ENCODE assay signal across 8 cellular contexts in the genomic region with DNA sequence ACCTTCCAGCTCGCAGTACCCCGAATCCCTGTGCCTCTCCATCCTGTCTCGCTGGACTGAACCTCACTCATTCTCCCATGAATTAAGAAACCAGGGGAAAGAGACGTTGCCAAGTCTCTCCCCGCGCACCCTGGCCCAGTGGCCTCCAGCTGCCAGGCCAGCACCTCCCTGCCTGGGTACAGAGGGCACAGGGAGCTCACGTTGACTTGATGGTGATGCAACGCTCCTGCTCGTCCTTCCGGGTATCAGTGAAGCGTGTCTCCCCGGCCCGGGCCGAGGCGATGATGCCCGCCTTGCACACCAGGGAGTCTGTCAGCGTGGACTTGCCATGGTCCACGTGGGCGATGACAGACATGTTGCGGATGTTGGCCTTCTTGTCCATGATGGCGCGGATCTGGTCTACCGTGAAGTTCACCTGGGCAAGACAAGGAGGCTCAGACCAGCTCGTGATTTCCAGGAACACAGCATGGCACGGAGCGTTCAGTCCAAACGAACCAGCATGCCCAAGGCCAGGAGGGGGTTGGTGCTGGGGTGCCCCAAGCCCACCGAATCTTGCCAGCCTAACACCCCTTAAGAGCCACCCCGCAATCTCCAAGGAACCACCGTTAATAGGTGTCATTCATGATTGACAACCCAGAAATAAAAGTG. TPM values are rescaled to one million over a fixed set of nuclear protein-coding genes. Genes with fewer than 3 reads are reported as not detected.
DNase-seq lines count a peak whose midpoint lies in the region; ATAC-seq lines count a peak whose summit lies in the region.

No MANE protein-coding gene starts in this region.

- peak overlapping the region; percentile 89 for H3K4me3 ChIP-seq in iPS-15b (ENCODE audit: low read depth, low read length)

- no peaks in the 10 kb centered on the region for H3K9me3 ChIP-seq in iPS-15b (ENCODE audit: control insufficient read depth, insufficient read depth, low read length)

- H3K36me3 Mint-ChIP-seq in IgD-negative memory B cell = peaks cover 9% of the 10 kb centered on the region
- H3K36me3 Mint-ChIP-seq in activated naive CD8-positive, alpha-beta T cell treated with anti-CD3 and anti-CD28 coated beads, Interleukin-2, amount 50 U/mL, for 24 hours (ENCODE audit: low read depth) = peaks cover 60% of the 10 kb centered on the region

- no peaks in the 10 kb centered on the region for H3K27me3 ChIP-seq in iPS-15b (ENCODE audit: control insufficient read depth, insufficient read depth, low read length)

- ATAC-seq in activated naive CD8-positive, alpha-beta T cell treated with anti-CD3 and anti-CD28 coated beads, Interleukin-2, amount 50 U/mL, for 24 hours = no peak
- ATAC-seq in GM21381 (IDR thresholded peaks at IDR 0.05; ENCODE audit: unreplicated experiment) (no peak), HG02571 (IDR thresholded peaks at IDR 0.05; ENCODE audit: unreplicated experiment) (no peak)

- H3K36me3 ChIP-seq in iPS-15b (ENCODE audit: control insufficient read depth, insufficient read depth, low read length) = peaks cover 57% of the 10 kb centered on the region

- peaks cover 13% of the 10 kb centered on the region for H3K4me1 ChIP-seq in iPS-15b (ENCODE audit: control insufficient read depth, insufficient read depth, low read length)

- no peaks in the 10 kb centered on the region for H3K27me3 Mint-ChIP-seq in IgD-negative memory B cell
- H3K27me3 Mint-ChIP-seq in activated naive CD8-positive, alpha-beta T cell treated with anti-CD3 and anti-CD28 coated beads, Interleukin-2, amount 50 U/mL, for 24 hours = peaks cover 1% of the 10 kb centered on the region

- peak overlapping the region; percentile 93 to 99 (median 95) for H3K27ac Mint-ChIP-seq in IgD-negative memory B cell
- H3K27ac Mint-ChIP-seq in activated naive CD8-positive, alpha-beta T cell treated with anti-CD3 and anti-CD28 coated beads, Interleukin-2, amount 50 U/mL, for 24 hours = peak overlapping the region; percentile 98

- DNase-seq in COLO668 (lab: John Stamatoyannopoulos, UW; ENCODE audit: unreplicated experiment) (peak; percentile 71), NCI-H748 treated with DMSO at 0.1 percent for 48 hours (lab: John Stamatoyannopoulos, UW) (no peak)
- DNase-seq in activated naive CD8-positive, alpha-beta T cell treated with anti-CD3 and anti-CD28 coated beads, Interleukin-2, amount 50 U/mL, for 24 hours = no peak
- DNase-seq in stimulated activated CD8-positive, alpha-beta memory T cell treated with anti-CD3 and anti-CD28 coated beads, Interleukin-4, amount 100 ng/mL, for 48 hours = peak; percentile 58

- peak overlapping the region; percentile 98 for H3K9ac ChIP-seq in iPS-15b (ENCODE audit: low read depth, low read length)

- H3K9me3 Mint-ChIP-seq in IgD-negative memory B cell = no peaks in the 10 kb centered on the region
- H3K9me3 Mint-ChIP-seq in activated naive CD8-positive, alpha-beta T cell treated with anti-CD3 and anti-CD28 coated beads, Interleukin-2, amount 50 U/mL, for 24 hours = no peaks in the 10 kb centered on the region

- peak overlapping the region; percentile 92 to 100 (median 98) for H3K4me3 Mint-ChIP-seq in IgD-negative memory B cell
- peak overlapping the region; percentile 98 for H3K4me3 Mint-ChIP-seq in activated naive CD8-positive, alpha-beta T cell treated with anti-CD3 and anti-CD28 coated beads, Interleukin-2, amount 50 U/mL, for 24 hours

- peaks cover 20 to 28% (median 25%) of the 10 kb centered on the region in 3 donors for H3K4me1 Mint-ChIP-seq in IgD-negative memory B cell
- peaks cover 70% of the 10 kb centered on the region for H3K4me1 Mint-ChIP-seq in activated naive CD8-positive, alpha-beta T cell treated with anti-CD3 and anti-CD28 coated beads, Interleukin-2, amount 50 U/mL, for 24 hours

RNA-seq across cellular contexts. Expression of gene EEF2, which starts 1.2 kb away (rescaled TPM):
- 1,056 TPM for polyA plus RNA-seq in IgD-negative memory B cell

RNA-seq across cellular contexts. Expression of gene DAPK3, which starts 13.2 kb away (rescaled TPM):
- polyA plus RNA-seq in IgD-negative memory B cell = 34.7 TPM

RNA-seq across cellular contexts. Expression of gene PIAS4, which starts 23.5 kb away (rescaled TPM):
- polyA plus RNA-seq in IgD-negative memory B cell = 8.9 TPM

RNA-seq across cellular contexts. Expression of gene NMRK2, which starts 51.2 kb away (rescaled TPM):
- not detected for polyA plus RNA-seq in IgD-negative memory B cell

Comparison
In these comparisons a context has a peak if more than half of its experiments do, and no peak if none do; other contexts are left out.
1. DNase-seq: peak in COLO668 (single experiment) and stimulated activated CD8-positive, alpha-beta memory T cell treated with anti-CD3 and anti-CD28 coated beads, Interleukin-4, amount 100 ng/mL, for 48 hours (single experiment); none in activated naive CD8-positive, alpha-beta T cell treated with anti-CD3 and anti-CD28 coated beads, Interleukin-2, amount 50 U/mL, for 24 hours (single experiment) and NCI-H748 treated with DMSO at 0.1 percent for 48 hours (single experiment).